18 cellular contexts compared by ENCODE assay signal in the genomic region with DNA sequence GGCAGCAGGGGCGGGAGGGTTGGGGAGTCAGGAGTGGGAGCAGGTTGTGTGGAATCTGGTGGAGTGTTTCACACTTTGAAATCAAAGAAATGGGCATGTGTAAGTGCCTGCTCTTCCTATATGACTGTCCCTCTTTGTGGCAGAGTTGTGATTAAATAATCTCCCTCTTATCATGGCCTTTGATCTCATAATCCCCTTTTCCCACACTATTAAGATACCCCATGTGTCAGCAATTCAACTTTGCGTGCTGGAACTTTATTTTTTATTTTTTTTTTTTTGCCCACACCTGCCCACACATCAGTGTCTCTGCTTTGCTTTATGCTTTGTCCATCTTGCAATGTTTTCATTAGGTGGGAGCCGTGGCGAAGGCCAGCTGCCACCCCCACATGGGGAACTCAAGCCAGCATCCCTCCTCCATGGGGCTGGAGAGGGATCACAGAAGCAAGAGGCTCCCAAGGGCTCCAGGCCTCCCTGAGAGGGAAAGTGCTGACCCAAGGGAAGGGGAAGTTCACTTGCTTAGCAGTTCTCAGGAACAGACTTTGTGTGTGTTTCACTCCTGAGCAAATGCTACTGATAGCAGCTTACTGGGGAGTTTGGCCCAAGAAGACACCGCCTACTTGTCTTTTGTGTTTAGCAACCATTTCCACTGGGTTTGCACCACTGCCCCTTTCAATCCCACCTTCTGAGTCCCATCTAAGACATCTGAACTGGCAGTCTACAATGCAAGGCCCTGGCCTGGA.
"Had no signal": no experiment of that assay in that cellular context is flagged by ENCODE, and none has a peak within 500 bp of the region (broad histone marks: within the 10 kb centered on the region; RNA-seq: fewer than 3 reads in every experiment).

No MANE protein-coding gene starts in this region.

- DNase-seq: activated CD4-positive, alpha-beta T cell treated with anti-CD3 and anti-CD28 coated beads, Interleukin-2, amount 10 ng/mL, durations not matched to agents 24 days and 14 days; activated CD4-positive, CD25-positive, alpha-beta regulatory T cell; activated CD8-positive, alpha-beta memory T cell treated with anti-CD3 and anti-CD28 coated beads, Interleukin-2, amount 50 U/mL, for 4 hours; activated CD8-positive, alpha-beta T cell treated with anti-CD3 and anti-CD28 coated beads, Interleukin-2, amount 10 ng/mL, durations not matched to agents 7 days and 5 days; activated naive CD8-positive, alpha-beta T cell treated with anti-CD3 and anti-CD28 coated beads, Interleukin-2, amount 10 ng/mL, durations not matched to agents 7 days and 5 days; activated T-cell treated with anti-CD3 and anti-CD28 coated beads, Interleukin-2, amount 50 U/mL, for 72 hours; brain microvascular endothelial cell; effector memory CD8-positive, alpha-beta T cell; naive B cell; posterior cingulate gyrus; stimulated activated CD4-positive, alpha-beta T cell treated with anti-CD3 and anti-CD28 coated beads, Interleukin-2, amount 100 ng/mL, for 48 hours; stimulated activated naive CD4-positive, alpha-beta T cell; T-helper 2 cell; tibial artery had no signal

- H3K9me3 Mint-ChIP-seq: activated CD4-positive, alpha-beta T cell treated with anti-CD3 and anti-CD28 coated beads, Interleukin-2, amount 10 ng/mL, durations not matched to agents 24 days and 14 days; activated naive CD8-positive, alpha-beta T cell treated with anti-CD3 and anti-CD28 coated beads, Interleukin-2, amount 10 ng/mL, durations not matched to agents 7 days and 5 days; activated T-cell treated with anti-CD3 and anti-CD28 coated beads, Interleukin-2, amount 50 U/mL, for 72 hours; central memory CD8-positive, alpha-beta T cell; effector memory CD8-positive, alpha-beta T cell; naive B cell had no signal

- H3K36me3 ChIP-seq: brain microvascular endothelial cell, gastroesophageal sphincter, neutrophil, tibial artery had no signal

- H3K27me3 Mint-ChIP-seq: central memory CD8-positive, alpha-beta T cell; effector memory CD8-positive, alpha-beta T cell; naive B cell had no signal

- H3K9me3 ChIP-seq: gastroesophageal sphincter, neutrophil, tibial artery had no signal

- H3K4me1 Mint-ChIP-seq: central memory CD8-positive, alpha-beta T cell had no signal

- H3K4me1 ChIP-seq: tibial artery had no signal

- H3K4me3 ChIP-seq: coronary artery, gastroesophageal sphincter, tibial artery had no signal

- H3K27me3 ChIP-seq: brain microvascular endothelial cell, gastroesophageal sphincter, neutrophil, tibial artery had no signal

- H3K4me3 Mint-ChIP-seq: activated CD4-positive, alpha-beta T cell treated with anti-CD3 and anti-CD28 coated beads, Interleukin-2, amount 10 ng/mL, durations not matched to agents 24 days and 14 days; activated CD8-positive, alpha-beta T cell treated with anti-CD3 and anti-CD28 coated beads, Interleukin-2, amount 10 ng/mL, durations not matched to agents 7 days and 5 days; activated naive CD8-positive, alpha-beta T cell treated with anti-CD3 and anti-CD28 coated beads, Interleukin-2, amount 10 ng/mL, durations not matched to agents 7 days and 5 days; activated T-cell treated with anti-CD3 and anti-CD28 coated beads, Interleukin-2, amount 50 U/mL, for 72 hours; central memory CD8-positive, alpha-beta T cell; effector memory CD8-positive, alpha-beta T cell had no signal

- H3K36me3 Mint-ChIP-seq: naive B cell had no signal

- H3K27ac Mint-ChIP-seq: activated CD4-positive, alpha-beta T cell treated with anti-CD3 and anti-CD28 coated beads, Interleukin-2, amount 10 ng/mL, durations not matched to agents 24 days and 14 days; activated CD8-positive, alpha-beta T cell treated with anti-CD3 and anti-CD28 coated beads, Interleukin-2, amount 10 ng/mL, durations not matched to agents 7 days and 5 days; activated naive CD8-positive, alpha-beta T cell treated with anti-CD3 and anti-CD28 coated beads, Interleukin-2, amount 10 ng/mL, durations not matched to agents 7 days and 5 days; activated T-cell treated with anti-CD3 and anti-CD28 coated beads, Interleukin-2, amount 50 U/mL, for 72 hours; effector memory CD8-positive, alpha-beta T cell had no signal

- H3K27ac ChIP-seq: brain microvascular endothelial cell, coronary artery, gastroesophageal sphincter, neutrophil, tibial artery had no signal
